In the genomic region with DNA sequence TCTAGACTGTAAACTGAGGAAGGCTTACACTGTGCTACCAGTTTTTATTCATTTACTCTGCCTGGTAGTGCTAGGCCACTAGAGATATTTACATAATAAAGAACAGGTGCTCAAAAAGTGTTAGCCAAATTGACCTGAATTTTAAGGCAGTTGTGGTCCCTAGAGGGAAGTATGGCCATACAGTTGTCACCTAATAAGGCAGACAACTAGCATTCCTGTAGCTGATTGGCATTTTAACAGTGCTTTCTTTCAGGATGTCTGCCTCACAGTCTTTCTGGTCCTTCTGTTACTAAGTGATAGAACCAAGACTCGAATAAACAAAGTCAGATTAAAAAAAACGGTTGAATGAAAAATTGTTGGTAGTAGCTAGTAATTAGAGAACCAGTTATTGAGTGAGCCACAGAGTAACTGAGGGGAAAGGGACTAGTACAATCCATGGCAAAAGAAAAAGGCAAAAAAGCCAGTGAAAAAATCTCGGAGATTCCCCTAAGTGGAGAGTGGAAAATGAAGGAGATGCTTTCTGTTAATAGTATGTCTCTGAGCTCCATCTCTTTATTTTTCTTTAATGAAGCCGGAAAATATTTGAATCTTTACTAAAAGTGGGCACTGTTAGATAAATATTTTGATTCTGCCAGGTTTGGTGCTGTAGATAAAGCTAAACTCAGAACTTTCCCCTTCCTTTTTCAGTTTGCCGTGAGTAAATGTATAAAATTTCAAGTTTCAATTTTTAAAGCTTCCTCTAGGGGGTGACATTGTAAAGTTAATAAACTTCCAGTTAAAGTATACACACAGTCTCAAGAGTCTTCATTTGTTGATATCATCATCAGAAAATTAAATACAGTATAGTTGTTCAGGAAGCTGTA, we compare ENCODE assay signal across 7 cellular contexts. TPM values are rescaled to one million over a fixed set of nuclear protein-coding genes. Genes with fewer than 3 reads are reported as not detected.
DNase-seq lines count a peak whose midpoint lies in the region; ATAC-seq and TF ChIP-seq lines count a peak whose summit lies in the region.

No MANE protein-coding gene starts in this region.

- no peak overlapping the region for H3K27ac ChIP-seq in OCI-LY3 (ENCODE audit: low read length)

- H3K36me3 ChIP-seq in OCI-LY3 (replicated peaks; ENCODE audit: low read depth, low read length): no peaks in the 10 kb centered on the region

- no peaks in the 10 kb centered on the region for H3K9me3 ChIP-seq in OCI-LY3 (ENCODE audit: insufficient read depth, low read length)

- ATAC-seq in HG02588 (IDR thresholded peaks at IDR 0.05; ENCODE audit: unreplicated experiment): peak; percentile 50
- ATAC-seq in natural killer cell treated with Interleukin-12 subunit alpha and Interleukin-12 subunit beta and Interleukin-15 and Interleukin-18, amount 100 ng/mL, for 72 hours: no peak
- no peak for ATAC-seq in HG03280 (IDR thresholded peaks at IDR 0.05; ENCODE audit: unreplicated experiment)

- DNase-seq in epithelial cell of esophagus (ENCODE audit: low read depth) (peak; percentile 33), anterior cingulate cortex (lab: John Stamatoyannopoulos, UW) (no peak)
- no peak for DNase-seq in natural killer cell treated with Interleukin-12 subunit alpha and Interleukin-12 subunit beta and Interleukin-15 and Interleukin-18, amount 100 ng/mL, for 72 hours (ENCODE audit: low spot score)

- H3K4me2 ChIP-seq in OCI-LY3 (ENCODE audit: low read length): peak overlapping the region; percentile 59

- H3K36me3 Mint-ChIP-seq in natural killer cell treated with Interleukin-12 subunit alpha and Interleukin-12 subunit beta and Interleukin-15 and Interleukin-18, amount 100 ng/mL, for 72 hours: no peaks in the 10 kb centered on the region

- H3K4me3 Mint-ChIP-seq in natural killer cell treated with Interleukin-12 subunit alpha and Interleukin-12 subunit beta and Interleukin-15 and Interleukin-18, amount 100 ng/mL, for 72 hours: peak overlapping the region; percentile 28

- H2AFZ ChIP-seq in OCI-LY3 (ENCODE audit: low read depth, low read length): no peak overlapping the region

- peak; percentile 15; the same call in 1 of the 3 replicates for TF ChIP-seq CTCF in GM12872 (IDR thresholded peaks at IDR 0.05; ENCODE audit: insufficient read depth, low read depth, low read length)
- TF ChIP-seq CTCF in OCI-LY3 (IDR thresholded peaks at IDR 0.05; ENCODE audit: low read depth, low read length): peak; percentile 43
- TF ChIP-seq CTCF in epithelial cell of esophagus (IDR thresholded peaks at IDR 0.05; ENCODE audit: insufficient read depth, low read depth, low read length, missing control alignments): no peak

- peaks cover 9% of the 10 kb centered on the region for H3K4me1 ChIP-seq in OCI-LY3 (ENCODE audit: low read length)

- H3K4me3 ChIP-seq in OCI-LY3 (ENCODE audit: low read length) (peak overlapping the region; percentile 53), epithelial cell of esophagus (ENCODE audit: low read length) (no peak overlapping the region)

- H3K27me3 ChIP-seq in OCI-LY3 (ENCODE audit: low read depth, low read length): no peaks in the 10 kb centered on the region

- peaks cover 29 to 34% of the 10 kb centered on the region in 2 donors for H3K4me1 Mint-ChIP-seq in natural killer cell treated with Interleukin-12 subunit alpha and Interleukin-12 subunit beta and Interleukin-15 and Interleukin-18, amount 100 ng/mL, for 72 hours (ENCODE audit: low read depth in 2 of 2)

- peaks cover 57% of the 10 kb centered on the region for H3K79me2 ChIP-seq in OCI-LY3 (ENCODE audit: low read length)

- H3K27ac Mint-ChIP-seq in natural killer cell treated with Interleukin-12 subunit alpha and Interleukin-12 subunit beta and Interleukin-15 and Interleukin-18, amount 100 ng/mL, for 72 hours: peak overlapping the region in 1 of 2 donors; percentile 35

- peaks cover 21% of the 10 kb centered on the region; the same call in 1 of the 2 replicates for H4K20me1 ChIP-seq in OCI-LY3 (ENCODE audit: insufficient read depth, low read length)

- no peaks in the 10 kb centered on the region for H3K9me3 Mint-ChIP-seq in natural killer cell treated with Interleukin-12 subunit alpha and Interleukin-12 subunit beta and Interleukin-15 and Interleukin-18, amount 100 ng/mL, for 72 hours

- H3K9ac ChIP-seq in OCI-LY3 (ENCODE audit: low read length): no peak overlapping the region

- no peaks in the 10 kb centered on the region for H3K27me3 Mint-ChIP-seq in natural killer cell treated with Interleukin-12 subunit alpha and Interleukin-12 subunit beta and Interleukin-15 and Interleukin-18, amount 100 ng/mL, for 72 hours

RNA-seq across cellular contexts. Expression of gene VTA1, which starts 9.1 kb away (rescaled TPM):
- 10 to 100 TPM; 32.6 to 48.0 TPM for total RNA-seq in natural killer cell treated with Interleukin-12 subunit alpha and Interleukin-12 subunit beta and Interleukin-15 and Interleukin-18, amount 100 ng/mL, for 72 hours

RNA-seq across cellular contexts. Expression of gene NMBR, which starts 9.2 kb away (rescaled TPM):
- not detected for total RNA-seq in natural killer cell treated with Interleukin-12 subunit alpha and Interleukin-12 subunit beta and Interleukin-15 and Interleukin-18, amount 100 ng/mL, for 72 hours

RNA-seq across cellular contexts. Expression of gene GJE1, which starts 23.4 kb away (rescaled TPM):
- total RNA-seq in natural killer cell treated with Interleukin-12 subunit alpha and Interleukin-12 subunit beta and Interleukin-15 and Interleukin-18, amount 100 ng/mL, for 72 hours: not detected
